In the genomic region with DNA sequence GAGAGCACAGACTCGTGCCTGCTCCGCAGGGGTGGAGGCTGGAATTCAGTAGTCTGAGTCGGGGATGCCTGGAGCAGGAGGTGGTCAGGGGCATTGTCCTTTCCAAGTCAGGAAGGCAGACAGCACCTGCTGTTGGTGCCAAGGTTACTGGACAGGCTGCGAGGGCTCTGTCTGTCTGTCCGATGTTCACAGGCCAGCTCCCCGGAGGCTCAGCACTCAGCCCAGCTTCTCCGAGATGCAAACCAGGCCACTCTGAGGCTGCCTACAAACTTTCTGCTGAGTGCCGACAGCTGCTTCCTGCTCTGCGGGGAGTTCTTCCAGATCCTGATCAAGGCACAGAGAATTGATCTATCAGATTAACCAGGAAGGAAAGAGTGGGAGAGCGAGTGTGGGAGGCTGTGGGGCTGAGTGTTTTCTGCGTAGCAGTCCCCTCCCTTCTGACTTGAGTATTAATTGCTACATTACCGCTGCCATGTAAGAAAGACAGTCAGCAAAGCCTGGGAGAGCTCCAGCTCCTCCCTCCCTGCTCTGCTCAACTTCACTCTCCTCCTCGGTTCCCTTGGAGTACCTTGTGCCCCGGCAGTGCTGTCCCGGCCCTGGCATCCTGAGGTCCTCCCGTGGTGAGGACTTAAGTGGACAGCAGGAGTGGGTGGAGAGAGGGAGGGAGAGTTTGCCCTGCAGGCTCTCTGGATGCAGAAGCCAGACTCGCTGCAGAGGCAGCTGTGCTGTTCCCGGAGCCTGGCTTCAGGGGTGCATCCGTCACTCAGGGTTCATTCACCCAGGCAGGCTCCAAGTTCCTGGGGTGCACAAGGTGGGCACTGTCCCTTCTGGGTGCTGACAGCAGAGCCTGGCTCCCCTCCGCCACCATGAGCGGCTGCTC, we compare ENCODE assay signal across 14 cellular contexts. TPM values are rescaled to one million over a fixed set of nuclear protein-coding genes. Genes with fewer than 3 reads are reported as not detected.
DNase-seq lines count a peak whose midpoint lies in the region; TF ChIP-seq lines count a peak whose summit lies in the region.
"Had no signal": no experiment of that assay in that cellular context is flagged by ENCODE, and none has a peak within 500 bp of the region (broad histone marks: within the 10 kb centered on the region; RNA-seq: fewer than 3 reads in every experiment).

No MANE protein-coding gene starts in this region.

- peaks cover 9% of the 10 kb centered on the region for H3K4me1 ChIP-seq in cardiac muscle cell (ENCODE audit: low read depth)
- H3K4me1 ChIP-seq in rectal smooth muscle tissue (ENCODE audit: control insufficient read depth, insufficient read depth, low read length): peaks cover 17% of the 10 kb centered on the region

- H3K27me3 ChIP-seq in cardiac muscle cell: no peaks in the 10 kb centered on the region
- no peaks in the 10 kb centered on the region for H3K27me3 ChIP-seq in rectal smooth muscle tissue (ENCODE audit: control insufficient read depth, insufficient read depth, low read length)

- H3K27ac ChIP-seq in cardiac muscle cell (peak overlapping the region; percentile 6), rectal smooth muscle tissue (ENCODE audit: low read depth, low read length) (peak overlapping the region; percentile 53)
- H3K27ac ChIP-seq: C4-2B, HL-60 had no signal

- TF ChIP-seq CTCF in cardiac muscle cell (IDR thresholded peaks at IDR 0.05; ENCODE audit: low read depth, low read length): no peak

- H3K4me3 ChIP-seq in cardiac muscle cell (no peak overlapping the region), rectal smooth muscle tissue (ENCODE audit: low read length) (peak overlapping the region; percentile 14)

- no peaks in the 10 kb centered on the region for H3K36me3 ChIP-seq in cardiac muscle cell
- no peaks in the 10 kb centered on the region for H3K36me3 ChIP-seq in rectal smooth muscle tissue (ENCODE audit: control insufficient read depth, insufficient read depth, low read length)

- H3K9ac ChIP-seq in rectal smooth muscle tissue (ENCODE audit: low read length): no peak overlapping the region

- DNase-seq in CD1c-positive myeloid dendritic cell (ENCODE audit: extremely low spot score): peak; percentile 38
- DNase-seq in SK-N-DZ (ENCODE audit: low spot score): peak; percentile 5
- DNase-seq in cardiac muscle cell (ENCODE audit: low read depth in 1 of 2, low spot score in 1 of 2): peak; percentile 52 to 56
- no peak for DNase-seq in activated CD4-positive, alpha-beta T cell treated with anti-CD3 and anti-CD28 coated beads for 4 hours
- DNase-seq in NCI-H1092 (lab: John Stamatoyannopoulos, UW): no peak
- no peak for DNase-seq in NCI-H1048 (lab: John Stamatoyannopoulos, UW)
- no peak for DNase-seq in foreskin melanocyte
- DNase-seq: activated CD4-positive, alpha-beta T cell treated with anti-CD3 and anti-CD28 coated beads for 48 hours; activated gamma-delta T cell treated with Interleukin-2 at 50 U/mL for 16 hours; kidney glomerular epithelial cell; SHP77 had no signal

- H3K9me3 ChIP-seq in cardiac muscle cell (ENCODE audit: low read depth): no peaks in the 10 kb centered on the region

RNA-seq across cellular contexts. Expression of a gene that starts 35.9 kb away (rescaled TPM):
- not detected in 2 replicates for polyA plus RNA-seq in SK-N-DZ (2014; cell fraction: cytosol; rRNA removed)
- polyA plus RNA-seq in SK-N-DZ (2014; cell fraction: nucleus; rRNA removed): not detected in 2 replicates
- total RNA-seq in cardiac muscle cell: 1.9 and 2.9 TPM in 2 replicates
- polyA plus RNA-seq in cardiac muscle cell: 2.9 and 3.9 TPM in 2 replicates

RNA-seq across cellular contexts. Expression of a gene that starts 55.7 kb away (rescaled TPM):
- polyA plus RNA-seq in SK-N-DZ (2014; cell fraction: cytosol; rRNA removed): not detected in 2 replicates
- not detected in 2 replicates for polyA plus RNA-seq in SK-N-DZ (2014; cell fraction: nucleus; rRNA removed)
- total RNA-seq in cardiac muscle cell: not detected in 2 replicates
- not detected in 2 replicates for polyA plus RNA-seq in cardiac muscle cell

Comparison
In these comparisons a context has a peak if more than half of its experiments do, and no peak if none do; other contexts are left out.
1. DNase-seq: peak in CD1c-positive myeloid dendritic cell (single experiment), SK-N-DZ (single experiment) and cardiac muscle cell (2 of 2); none in activated CD4-positive, alpha-beta T cell treated with anti-CD3 and anti-CD28 coated beads for 4 hours (0 of 2), NCI-H1092 (single experiment), NCI-H1048 (single experiment) and foreskin melanocyte (single experiment).